8 cellular contexts compared by ENCODE assay signal in genomic region chr6:105424177-105424783, GRCh38. TPM values are rescaled to one million over a fixed set of nuclear protein-coding genes. Genes with fewer than 3 reads are reported as not detected.
DNase-seq lines count a peak whose midpoint lies in the region; ATAC-seq and TF ChIP-seq lines count a peak whose summit lies in the region.

No MANE protein-coding gene starts in this region.

- intact Hi-C loops in left ventricle myocardium superior (cut with micrococcal nuclease), result loop anchor here (5.0 kb wide), 1 partner anchor 337 kb away; no protein-coding TSS in a partner anchor

- peak; percentile 80 for ATAC-seq in GM18868 (IDR thresholded peaks at IDR 0.05; ENCODE audit: unreplicated experiment)
- peak; percentile 61 for ATAC-seq in left ventricle myocardium superior
- ATAC-seq in GM18861 (IDR thresholded peaks at IDR 0.05; ENCODE audit: unreplicated experiment), result no peak

- in situ Hi-C loops in SK-MEL-5 (cut with HindIII; ENCODE audit: low pct_unique_long_range_greater_than_20kb, low sequenced_read_pairs), result no loop called here

- peak; percentile 72 for TF ChIP-seq CTCF in AG09309 (IDR thresholded peaks at IDR 0.05; ENCODE audit: control insufficient read depth, insufficient read depth, low read depth, low read length, missing control alignments)

- no peak for DNase-seq in AG09309 (ENCODE audit: low read depth)
- peak; percentile 82 to 90 for DNase-seq in Kasumi-1 (lab: John Stamatoyannopoulos, UW)
- peak; percentile 66 for DNase-seq in SK-MEL-5 (ENCODE audit: low read depth, low spot score)
- peak; percentile 57 for DNase-seq in activated gamma-delta T cell treated with anti-CD3 and anti-CD28 coated beads, Interleukin-2, amount 50 U/mL, for 16 hours (ENCODE audit: low read depth)
- no peak for DNase-seq in left ventricle myocardium superior
- peak; percentile 47 for DNase-seq in stimulated activated CD4-positive, alpha-beta T cell treated with anti-CD3 and anti-CD28 coated beads, Interleukin-12 subunit alpha, Interleukin-12 subunit beta, amount 100 ng/mL, for 4 hours

- no peak overlapping the region for H3K4me3 ChIP-seq in AG09309 (ENCODE audit: control insufficient read depth, low read depth, low read length)

RNA-seq across cellular contexts. Expression of gene PREP, which starts 21.4 kb away (rescaled TPM):
- 51.6 and 56.2 TPM in 2 replicates for total RNA-seq in SK-MEL-5 (2014; rRNA removed; shearing (Covaris generic))
- polyA plus RNA-seq in SK-MEL-5 (2015; cell fraction: cytosol; rRNA removed), result 86.6 and 120 TPM in 2 replicates
- polyA plus RNA-seq in SK-MEL-5 (2015; cell fraction: nucleus; rRNA removed), result 41.3 and 54.1 TPM in 2 replicates
- total RNA-seq in left ventricle myocardium superior, result 31.6 TPM

Comparison
In these comparisons a context has a peak if more than half of its experiments do, and no peak if none do; other contexts are left out.
1. DNase-seq: peak in Kasumi-1 (2 of 2), SK-MEL-5 (single experiment), activated gamma-delta T cell treated with anti-CD3 and anti-CD28 coated beads, Interleukin-2, amount 50 U/mL, for 16 hours (single experiment) and stimulated activated CD4-positive, alpha-beta T cell treated with anti-CD3 and anti-CD28 coated beads, Interleukin-12 subunit alpha, Interleukin-12 subunit beta, amount 100 ng/mL, for 4 hours (single experiment); none in AG09309 (single experiment) and left ventricle myocardium superior (single experiment).